22 cellular contexts compared by ENCODE assay signal in the genomic region with DNA sequence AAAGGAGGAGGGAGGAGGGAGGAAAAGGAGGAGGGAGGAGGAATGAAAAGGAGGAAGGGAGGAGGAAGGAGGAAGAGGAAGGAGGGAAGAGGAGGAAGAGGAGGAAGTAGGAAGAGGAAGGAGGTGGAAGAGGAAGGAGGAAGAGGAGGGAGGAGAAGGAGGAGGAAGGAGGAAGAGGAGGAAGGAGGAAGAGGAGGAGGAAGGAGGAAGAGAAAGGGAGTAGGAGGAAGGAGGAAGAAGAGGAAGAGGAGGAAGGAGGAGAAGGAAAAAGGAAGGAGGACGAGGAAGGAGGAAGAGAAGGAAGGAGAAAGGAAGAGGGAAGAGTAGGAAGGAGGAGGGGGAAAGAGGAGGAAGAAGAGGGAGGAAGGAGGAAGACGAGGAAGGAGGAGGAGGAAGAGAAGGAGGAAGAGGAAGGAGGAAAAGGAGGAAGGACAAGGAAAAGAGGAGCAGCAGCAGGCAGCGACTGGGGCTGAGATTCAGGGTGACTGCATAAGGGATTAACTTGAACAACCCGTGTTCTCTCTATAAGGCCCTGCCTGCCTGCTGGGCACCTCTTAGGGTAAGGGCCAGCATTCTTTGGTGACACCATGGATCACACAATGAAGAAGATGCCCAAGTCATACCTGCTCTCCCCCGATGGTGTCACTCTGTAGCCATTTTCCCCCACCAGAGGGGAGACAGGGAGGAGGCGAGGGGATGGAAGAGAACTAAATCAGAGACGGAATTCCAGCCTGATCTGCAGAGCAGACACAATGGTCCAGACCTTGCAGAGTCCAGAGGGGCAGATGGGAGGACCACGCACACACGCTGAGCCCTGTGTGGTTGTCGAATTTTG. TPM values are rescaled to one million over a fixed set of nuclear protein-coding genes. Genes with fewer than 3 reads are reported as not detected.
DNase-seq lines count a peak whose midpoint lies in the region; ATAC-seq and TF ChIP-seq lines count a peak whose summit lies in the region.
"Had no signal": no experiment of that assay in that cellular context is flagged by ENCODE, and none has a peak within 500 bp of the region (broad histone marks: within the 10 kb centered on the region; RNA-seq: fewer than 3 reads in every experiment).

No MANE protein-coding gene starts in this region.

- H3K4me1 ChIP-seq in HCT116 (ENCODE audit: control insufficient read depth in 1 of 2, insufficient read depth in 2 of 2, low read length in 2 of 2): no peaks in the 10 kb centered on the region
- peaks cover 0 to 59% (median 24%) of the 10 kb centered on the region in 6 donors for H3K4me1 ChIP-seq in spleen

- H3K27ac ChIP-seq in HCT116 (ENCODE audit: low read depth, low read length): no peak overlapping the region
- no peak overlapping the region for H3K27ac ChIP-seq in WERI-Rb-1
- peak overlapping the region in 5 of 8 donors; percentile 41 to 85 (median 81) for H3K27ac ChIP-seq in spleen
- H3K27ac ChIP-seq: esophagus muscularis mucosa had no signal

- H3K4me3 Mint-ChIP-seq in activated CD4-positive, alpha-beta T cell treated with anti-CD3 and anti-CD28 coated beads for 36 hours: no peak overlapping the region
- H3K4me3 Mint-ChIP-seq in activated CD4-positive, alpha-beta T cell treated with anti-CD3 and anti-CD28 coated beads, Interleukin-2, amount 10 ng/mL, durations not matched to agents 24 days and 14 days: no peak overlapping the region
- H3K4me3 Mint-ChIP-seq: CD8-positive, alpha-beta memory T cell had no signal

- no peaks in the 10 kb centered on the region for H3K4me1 Mint-ChIP-seq in activated CD4-positive, alpha-beta T cell treated with anti-CD3 and anti-CD28 coated beads for 36 hours
- H3K4me1 Mint-ChIP-seq in activated CD4-positive, alpha-beta T cell treated with anti-CD3 and anti-CD28 coated beads, Interleukin-2, amount 10 ng/mL, durations not matched to agents 24 days and 14 days: no peaks in the 10 kb centered on the region
- H3K4me1 Mint-ChIP-seq: CD8-positive, alpha-beta memory T cell had no signal

- peak; percentile 16 for ATAC-seq in activated CD4-positive, alpha-beta T cell treated with anti-CD3 and anti-CD28 coated beads for 36 hours
- ATAC-seq in HCT116: peak; percentile 75
- no peak for ATAC-seq in HG03196 (IDR thresholded peaks at IDR 0.05; ENCODE audit: unreplicated experiment)
- ATAC-seq in GM18873 (IDR thresholded peaks at IDR 0.05; ENCODE audit: low FRiP score, unreplicated experiment): no peak
- ATAC-seq: left ventricle myocardium superior had no signal

- H3K9me3 ChIP-seq in HCT116 (ENCODE audit: control insufficient read depth in 1 of 2, insufficient read depth in 1 of 2, low read depth in 1 of 2, low read length in 2 of 2) (no peaks in the 10 kb centered on the region), WERI-Rb-1 (ENCODE audit: severe bottlenecking) (no peaks in the 10 kb centered on the region), spleen (no peaks in the 10 kb centered on the region)
- H3K9me3 ChIP-seq: esophagus muscularis mucosa had no signal

- no peak for DNase-seq in activated CD4-positive, alpha-beta T cell treated with anti-CD3 and anti-CD28 coated beads for 36 hours
- no peak for DNase-seq in activated CD4-positive, alpha-beta T cell treated with anti-CD3 and anti-CD28 coated beads, Interleukin-2, amount 10 ng/mL, durations not matched to agents 24 days and 14 days
- DNase-seq in HCT116 (ENCODE audit: low read depth, low spot score): no peak
- DNase-seq in WERI-Rb-1: no peak
- DNase-seq in spleen: no peak
- no peak for DNase-seq in activated CD4-positive, alpha-beta T cell treated with anti-CD3 and anti-CD28 coated beads, Interleukin-2, amount 50 U/mL, for 4 hours
- DNase-seq: activated CD4-positive, alpha-beta T cell treated with anti-CD3 and anti-CD28 coated beads for 4 hours; activated CD8-positive, alpha-beta memory T cell treated with anti-CD3 and anti-CD28 coated beads, Interleukin-2, amount 50 U/mL, for 4 hours; activated effector memory CD4-positive, alpha-beta T cell treated with anti-CD3 and anti-CD28 coated beads, Interleukin-2, amount 50 U/mL, for 16 hours; amniotic stem cell; caudate nucleus; CD8-positive, alpha-beta memory T cell; effector CD4-positive, alpha-beta T cell; EL; left ventricle myocardium superior; MM.1S; NCI-H187 treated with DMSO at 0.1 percent for 48 hours; NCI-H510A; stimulated activated CD4-positive, alpha-beta T cell treated with anti-CD3 and anti-CD28 coated beads, Interleukin-2, amount 100 ng/mL, for 48 hours had no signal

- WGBS in spleen, 5 donors: 72 to 87% (median 75%) methylated on average over 10 of the region's 10 CpGs

- H2AFZ ChIP-seq in HCT116 (ENCODE audit: low read depth, low read length, poor library complexity, severe bottlenecking): no peak overlapping the region

- H3K79me2 ChIP-seq in HCT116 (ENCODE audit: insufficient read depth, low read length): no peaks in the 10 kb centered on the region

- TF ChIP-seq POLR2A in HCT116 (IDR thresholded peaks at IDR 0.05; ENCODE audit: borderline replicate concordance, extremely low read depth, insufficient read depth, insufficient read length) (no peak), spleen (IDR thresholded peaks at IDR 0.05) (no peak)

- H3K36me3 Mint-ChIP-seq in activated CD4-positive, alpha-beta T cell treated with anti-CD3 and anti-CD28 coated beads for 36 hours (ENCODE audit: low read depth): no peaks in the 10 kb centered on the region
- H3K36me3 Mint-ChIP-seq in activated CD4-positive, alpha-beta T cell treated with anti-CD3 and anti-CD28 coated beads, Interleukin-2, amount 10 ng/mL, durations not matched to agents 24 days and 14 days (ENCODE audit: low read depth): no peaks in the 10 kb centered on the region
- H3K36me3 Mint-ChIP-seq: CD8-positive, alpha-beta memory T cell had no signal

- no peaks in the 10 kb centered on the region for H3K9me2 ChIP-seq in HCT116 (ENCODE audit: insufficient read depth)

- no peaks in the 10 kb centered on the region for H4K20me1 ChIP-seq in HCT116 (ENCODE audit: insufficient read depth)

- H3K9ac ChIP-seq in HCT116 (ENCODE audit: low read length): no peak overlapping the region

- CTCF ChIA-PET in activated CD4-positive, alpha-beta T cell treated with anti-CD3 and anti-CD28 coated beads for 36 hours (lab: Charles Lee): interaction anchor here (1.0 kb wide), 1 partner anchor 9 kb away, joined by 3 read pairs; no protein-coding TSS in a partner anchor
- CTCF ChIA-PET in HCT116 (lab: Charles Lee): no interaction called here

- H3K4me3 ChIP-seq in HCT116 (replicated peaks in 1 of 2; ENCODE audit: low read depth in 1 of 2, low read length in 2 of 2) (no peak overlapping the region), WERI-Rb-1 (ENCODE audit: low read depth, low read length) (no peak overlapping the region), spleen (no peak overlapping the region)
- H3K4me3 ChIP-seq: esophagus muscularis mucosa had no signal

- H3K27ac Mint-ChIP-seq in activated CD4-positive, alpha-beta T cell treated with anti-CD3 and anti-CD28 coated beads for 36 hours: no peak overlapping the region
- H3K27ac Mint-ChIP-seq in activated CD4-positive, alpha-beta T cell treated with anti-CD3 and anti-CD28 coated beads, Interleukin-2, amount 10 ng/mL, durations not matched to agents 24 days and 14 days: no peak overlapping the region

- no peaks in the 10 kb centered on the region for H3K36me3 ChIP-seq in HCT116 (ENCODE audit: control insufficient read depth in 1 of 2, insufficient read depth in 2 of 2, low read length in 2 of 2)
- no peaks in the 10 kb centered on the region for H3K36me3 ChIP-seq in WERI-Rb-1
- H3K36me3 ChIP-seq in spleen: no peaks in the 10 kb centered on the region
- H3K36me3 ChIP-seq: esophagus muscularis mucosa had no signal

- RAD21 ChIA-PET in HCT116 (lab: Charles Lee; ENCODE audit: low non-redundant PET in 1 of 2, low total read pairs in 2 of 2, uncharacterized antibody in 2 of 2, unreplicated experiment in 2 of 2): interaction anchor here in 1 of 2 experiments (0.6 kb wide), 1 partner anchor 126 kb away, joined by 9 read pairs; no protein-coding TSS in a partner anchor

- peak in 2 of 3 experiments; percentile 31 to 34; a peak in 3 of 6 replicates for TF ChIP-seq CTCF in HCT116 (IDR thresholded peaks at IDR 0.05 in 2 of 3, conservative IDR thresholded peaks at IDR 0.05 in 1 of 3; ENCODE audit: borderline replicate concordance in 1 of 3, insufficient read depth in 1 of 3, low read depth in 2 of 3, low read length in 2 of 3)
- peak; percentile 32; the same call in 1 of the 2 replicates for TF ChIP-seq CTCF in WERI-Rb-1 (IDR thresholded peaks at IDR 0.05; ENCODE audit: low read depth, low read length)
- no peak for TF ChIP-seq CTCF in spleen (IDR thresholded peaks at IDR 0.05 in 8 of 11, conservative IDR thresholded peaks at IDR 0.05 in 3 of 11)

- intact Hi-C loops in activated CD4-positive, alpha-beta T cell treated with anti-CD3 and anti-CD28 coated beads for 36 hours (cut with DNase I, micrococcal nuclease): no loop called here
- intact Hi-C loops in activated CD4-positive, alpha-beta T cell treated with anti-CD3 and anti-CD28 coated beads, Interleukin-2, amount 10 ng/mL, durations not matched to agents 24 days and 14 days (cut with micrococcal nuclease): no loop called here
- intact Hi-C loops in HCT116 (cut with micrococcal nuclease) (no loop called here), spleen (cut with DNase I; ENCODE audit: low total_unique reads) (no loop called here)

- POLR2A ChIA-PET in activated CD4-positive, alpha-beta T cell treated with anti-CD3 and anti-CD28 coated beads for 36 hours (lab: Charles Lee): no interaction called here
- POLR2A ChIA-PET in HCT116 (lab: Charles Lee): no interaction called here

- no peak overlapping the region for H3K4me2 ChIP-seq in HCT116 (ENCODE audit: low read length)

- H3K27me3 ChIP-seq in HCT116 (ENCODE audit: insufficient read depth, low read length) (no peaks in the 10 kb centered on the region), WERI-Rb-1 (ENCODE audit: insufficient read depth, low read depth, severe bottlenecking) (no peaks in the 10 kb centered on the region), spleen (replicated peaks in 1 of 7) (no peaks in the 10 kb centered on the region)
- H3K27me3 ChIP-seq: esophagus muscularis mucosa had no signal

- no peaks in the 10 kb centered on the region for H3K9me3 Mint-ChIP-seq in activated CD4-positive, alpha-beta T cell treated with anti-CD3 and anti-CD28 coated beads for 36 hours (ENCODE audit: low read depth)
- H3K9me3 Mint-ChIP-seq in activated CD4-positive, alpha-beta T cell treated with anti-CD3 and anti-CD28 coated beads, Interleukin-2, amount 10 ng/mL, durations not matched to agents 24 days and 14 days: no peaks in the 10 kb centered on the region
- H3K9me3 Mint-ChIP-seq: CD8-positive, alpha-beta memory T cell had no signal

- peaks cover 4% of the 10 kb centered on the region for H3K27me3 Mint-ChIP-seq in activated CD4-positive, alpha-beta T cell treated with anti-CD3 and anti-CD28 coated beads for 36 hours
- peaks cover 9% of the 10 kb centered on the region for H3K27me3 Mint-ChIP-seq in activated CD4-positive, alpha-beta T cell treated with anti-CD3 and anti-CD28 coated beads, Interleukin-2, amount 10 ng/mL, durations not matched to agents 24 days and 14 days

- TF ChIP-seq RAD21 in HCT116 (IDR thresholded peaks at IDR 0.05; ENCODE audit: low read depth): peak; percentile 46

- no TSS peak for BruUV-seq in HCT116 (replicated peaks; lab: Mats Ljungman, UMichigan)

RNA-seq across cellular contexts. Expression of a gene that starts 1.4 kb away (rescaled TPM):
- not detected for total RNA-seq in activated CD4-positive, alpha-beta T cell treated with anti-CD3 and anti-CD28 coated beads for 36 hours
- total RNA-seq in activated CD4-positive, alpha-beta T cell treated with anti-CD3 and anti-CD28 coated beads, Interleukin-2, amount 10 ng/mL, durations not matched to agents 24 days and 14 days: 0.30 TPM in 1 of 2 replicates, not detected in the other
- total RNA-seq in HCT116 (2021; ENCODE audit: unreplicated experiment) (not detected), spleen (100 to 1,000 TPM in 5 of 7 donors, 10 to 100 TPM in 2; 48.2 to 258 (median 197) TPM)
- 0.15 TPM in 1 of 2 replicates, not detected in the other for polyA plus RNA-seq in HCT116 (2012)
- polyA plus RNA-seq in spleen: 10 to 100 TPM; 20.3 to 82.3 (median 21.3) TPM
- total RNA-seq: CD8-positive, alpha-beta memory T cell had no signal
- polyA plus RNA-seq: CD8-positive, alpha-beta memory T cell had no signal

RNA-seq across cellular contexts. Expression of a gene that starts 40.9 kb away (rescaled TPM):
- 1 to 10 TPM; 1.6 to 3.5 TPM for total RNA-seq in activated CD4-positive, alpha-beta T cell treated with anti-CD3 and anti-CD28 coated beads for 36 hours
- total RNA-seq in activated CD4-positive, alpha-beta T cell treated with anti-CD3 and anti-CD28 coated beads, Interleukin-2, amount 10 ng/mL, durations not matched to agents 24 days and 14 days: 2.6 and 3.7 TPM in 2 replicates
- 41.8 TPM for total RNA-seq in HCT116 (2021; ENCODE audit: unreplicated experiment)
- 48.7 and 53.1 TPM in 2 replicates for polyA plus RNA-seq in HCT116 (2012)
- 100 to 1,000 TPM in 3 of 7 donors, 10 to 100 TPM in 4; 40.6 to 116 (median 94.6) TPM for total RNA-seq in spleen
- 10 to 100 TPM in 2 of 3 donors, 1 to 10 TPM in 1; 9.0 to 66.7 (median 12.2) TPM for polyA plus RNA-seq in spleen
- polyA plus RNA-seq: CD8-positive, alpha-beta memory T cell had no signal

Comparison
In these comparisons a context has a peak if more than half of its experiments do, and no peak if none do; other contexts are left out.
1. ATAC-seq: peak in activated CD4-positive, alpha-beta T cell treated with anti-CD3 and anti-CD28 coated beads for 36 hours (single experiment) and HCT116 (single experiment); none in HG03196 (single experiment) and GM18873 (single experiment).
2. H3K27ac ChIP-seq: peak in spleen (5 of 8); none in HCT116 (single experiment) and WERI-Rb-1 (single experiment).
3. CTCF ChIP-seq: peak in HCT116 (2 of 3) and WERI-Rb-1 (single experiment); none in spleen (0 of 11).
4. RNA of a gene that starts 1.4 kb away (total RNA-seq): 48.2 to 258 TPM in spleen; 0.30 TPM in activated CD4-positive, alpha-beta T cell treated with anti-CD3 and anti-CD28 coated beads, Interleukin-2, amount 10 ng/mL, durations not matched to agents 24 days and 14 days, not detected in activated CD4-positive, alpha-beta T cell treated with anti-CD3 and anti-CD28 coated beads for 36 hours and not detected in HCT116 (single experiment); every median in the first group is over 10 times any median in the second.